Comparison of ENCODE assay signal across 14 cellular contexts in genomic region chr5:42494414-42494813, GRCh38.
DNase-seq lines count a peak whose midpoint lies in the region; ATAC-seq and TF ChIP-seq lines count a peak whose summit lies in the region.
"Had no signal": no experiment of that assay in that cellular context is flagged by ENCODE, and none has a peak within 500 bp of the region (broad histone marks: within the 10 kb centered on the region; RNA-seq: fewer than 3 reads in every experiment).

No MANE protein-coding gene starts in this region.

- no peak overlapping the region for H3K56ac ChIP-seq in IMR-90 (ENCODE audit: extremely low read depth, insufficient read depth, low read length)

- H3K18ac ChIP-seq in IMR-90 (ENCODE audit: low read depth, low read length) = no peak overlapping the region
- H3K18ac ChIP-seq in trophoblast cell (ENCODE audit: low read length) = no peak overlapping the region

- H3K79me2 ChIP-seq in mammary epithelial cell (ENCODE audit: insufficient read depth, low read length) (no peaks in the 10 kb centered on the region), trophoblast cell (ENCODE audit: control insufficient read depth, insufficient read depth, low read length, poor library complexity) (no peaks in the 10 kb centered on the region), GM23248 (ENCODE audit: insufficient read depth) (no peaks in the 10 kb centered on the region)

- H3K4ac ChIP-seq in IMR-90 (ENCODE audit: low read depth, low read length) (no peak overlapping the region), trophoblast cell (ENCODE audit: low read depth, low read length) (no peak overlapping the region)

- no peak overlapping the region for H2BK20ac ChIP-seq in IMR-90 (ENCODE audit: low read depth, low read length)

- H3K9me3 ChIP-seq in IMR-90 (ENCODE audit: control insufficient read depth, insufficient read depth, low read length) (no peaks in the 10 kb centered on the region), mammary epithelial cell (replicated peaks; ENCODE audit: insufficient read depth, low read length) (no peaks in the 10 kb centered on the region), trophoblast cell (ENCODE audit: insufficient read depth, low read depth, low read length) (no peaks in the 10 kb centered on the region), GM23248 (ENCODE audit: low read depth) (no peaks in the 10 kb centered on the region)
- H3K9me3 ChIP-seq in CD4-positive, alpha-beta T cell (ENCODE audit: control insufficient read depth, low read length) = no peaks in the 10 kb centered on the region

- no peaks in the 10 kb centered on the region for H3F3A ChIP-seq in GM23248 (ENCODE audit: insufficient read depth)

- in situ Hi-C loops in IMR-90 (cut with MboI; ENCODE audit: low sequenced_read_pairs) (no loop called here), mammary epithelial cell (cut with MboI; ENCODE audit: low sequenced_read_pairs in 2 of 2) (no loop called here), GM23248 (cut with MboI) (no loop called here)

- H3K9ac ChIP-seq in IMR-90 (ENCODE audit: low read depth, low read length) (no peak overlapping the region), mammary epithelial cell (ENCODE audit: insufficient read depth, low read length) (no peak overlapping the region), trophoblast cell (ENCODE audit: low read length) (no peak overlapping the region), GM23248 (no peak overlapping the region)

- no peaks in the 10 kb centered on the region for H3K9me2 ChIP-seq in GM23248 (ENCODE audit: insufficient read depth)

- no peak overlapping the region for H4K8ac ChIP-seq in IMR-90 (ENCODE audit: low read depth in 2 of 2, low read length in 2 of 2)
- no peak overlapping the region for H4K8ac ChIP-seq in trophoblast cell (ENCODE audit: low read depth, low read length)

- H2BK120ac ChIP-seq in IMR-90 (ENCODE audit: low read depth, low read length) (no peak overlapping the region), trophoblast cell (ENCODE audit: insufficient read depth, low read length, poor library complexity) (no peak overlapping the region)

- H2AFZ ChIP-seq in IMR-90 (replicated peaks; ENCODE audit: low read length, poor library complexity) = no peak overlapping the region
- no peak overlapping the region for H2AFZ ChIP-seq in mammary epithelial cell (ENCODE audit: low read depth, low read length)
- H2AFZ ChIP-seq in trophoblast cell (ENCODE audit: insufficient read depth, low read length, poor library complexity) = no peak overlapping the region
- no peak overlapping the region for H2AFZ ChIP-seq in GM23248

- no peak overlapping the region for H4K5ac ChIP-seq in IMR-90 (ENCODE audit: low read depth, low read length)

- H3K23ac ChIP-seq in IMR-90 (ENCODE audit: low read depth, low read length) (no peak overlapping the region), trophoblast cell (ENCODE audit: low read length) (no peak overlapping the region)

- H3K4me2 ChIP-seq in IMR-90 (ENCODE audit: low read depth, low read length) (no peak overlapping the region), mammary epithelial cell (ENCODE audit: insufficient read depth, low read depth, low read length) (no peak overlapping the region), trophoblast cell (ENCODE audit: low read length) (no peak overlapping the region), GM23248 (ENCODE audit: unreplicated experiment) (no peak overlapping the region)

- TF ChIP-seq RAD21 in IMR-90 (IDR thresholded peaks at IDR 0.05; ENCODE audit: low read length) = no peak

- H3K27me3 ChIP-seq in IMR-90 (ENCODE audit: control insufficient read depth, insufficient read depth, low read length) (no peaks in the 10 kb centered on the region), mammary epithelial cell (ENCODE audit: insufficient read depth, low read length) (no peaks in the 10 kb centered on the region), foreskin keratinocyte (no peaks in the 10 kb centered on the region), trophoblast cell (ENCODE audit: insufficient read depth, low read length) (no peaks in the 10 kb centered on the region), GM23248 (replicated peaks; ENCODE audit: insufficient read depth) (no peaks in the 10 kb centered on the region)
- H3K27me3 ChIP-seq in CD4-positive, alpha-beta T cell (ENCODE audit: control insufficient read depth, insufficient read depth, low read length) = no peaks in the 10 kb centered on the region

- H3K79me1 ChIP-seq in IMR-90 (ENCODE audit: low read depth in 1 of 2, low read length in 2 of 2) (no peaks in the 10 kb centered on the region), trophoblast cell (ENCODE audit: low read length) (no peaks in the 10 kb centered on the region)

- dilution Hi-C loops in IMR-90 (cut with HindIII; ENCODE audit: low sequenced_read_pairs, unreplicated experiment) (no loop called here), mammary epithelial cell (cut with HindIII; ENCODE audit: low sequenced_read_pairs) (no loop called here)

- CTCF ChIA-PET in IMR-90 (lab: Yijun Ruan, JAX) (no interaction called here), mammary epithelial cell (lab: Charles Lee; ENCODE audit: low non-redundant PET) (no interaction called here)
- CTCF ChIA-PET in activated CD8-positive, alpha-beta T cell treated with anti-CD3 and anti-CD28 coated beads for 36 hours (lab: Charles Lee) = interaction anchor here (0.6 to 1.2 kb wide), 2 partner anchors 11 to 394 kb away, joined by 3 read pairs; no protein-coding TSS in a partner anchor
- CTCF ChIA-PET in CD4-positive, alpha-beta T cell (lab: Charles Lee) = no interaction called here

- H2AK9ac ChIP-seq in IMR-90 (replicated peaks; ENCODE audit: low read depth, low read length, poor library complexity) = no peak overlapping the region

- no peak for ATAC-seq in IMR-90 (ENCODE audit: low read depth)
- ATAC-seq in foreskin keratinocyte = peak; percentile 85
- ATAC-seq in activated CD8-positive, alpha-beta T cell treated with anti-CD3 and anti-CD28 coated beads for 36 hours = no peak
- no peak for ATAC-seq in CD4-positive, alpha-beta T cell (ENCODE audit: poor library complexity)
- no peak for ATAC-seq in HG03354 (IDR thresholded peaks at IDR 0.05; ENCODE audit: poor library complexity, severe bottlenecking, unreplicated experiment)

- H3K14ac ChIP-seq in IMR-90 (replicated peaks; ENCODE audit: low read depth, low read length) (no peak overlapping the region), trophoblast cell (ENCODE audit: low read length) (no peak overlapping the region)

- no peaks in the 10 kb centered on the region for H3K27me3 Mint-ChIP-seq in activated CD8-positive, alpha-beta T cell treated with anti-CD3 and anti-CD28 coated beads for 36 hours
- H3K27me3 Mint-ChIP-seq in CD4-positive, alpha-beta T cell = no peaks in the 10 kb centered on the region

- H2BK5ac ChIP-seq in IMR-90 (ENCODE audit: low read depth, low read length, poor library complexity, severe bottlenecking) = no peak overlapping the region
- H2BK5ac ChIP-seq in trophoblast cell (ENCODE audit: low read depth, low read length, poor library complexity) = no peak overlapping the region

- no peaks in the 10 kb centered on the region for H3K36me3 Mint-ChIP-seq in activated CD8-positive, alpha-beta T cell treated with anti-CD3 and anti-CD28 coated beads for 36 hours (ENCODE audit: low read depth)
- H3K36me3 Mint-ChIP-seq in CD4-positive, alpha-beta T cell (ENCODE audit: low read depth) = no peaks in the 10 kb centered on the region

- no peak overlapping the region for H2BK15ac ChIP-seq in IMR-90 (ENCODE audit: low read depth, low read length)

- H3K27ac Mint-ChIP-seq in activated CD8-positive, alpha-beta T cell treated with anti-CD3 and anti-CD28 coated beads for 36 hours = no peak overlapping the region
- no peak overlapping the region for H3K27ac Mint-ChIP-seq in CD4-positive, alpha-beta T cell

- no TSS peak for BruUV-seq in IMR-90 (replicated peaks; lab: Mats Ljungman, UMichigan)
- no TSS peak for BruUV-seq in mammary epithelial cell (replicated peaks; lab: Mats Ljungman, UMichigan)

- H3K4me3 ChIP-seq in IMR-90 (ENCODE audit: insufficient read depth, low read depth, low read length) = no peak overlapping the region
- no peak overlapping the region for H3K4me3 ChIP-seq in mammary epithelial cell (replicated peaks in 1 of 3; ENCODE audit: insufficient read depth in 1 of 3, low read depth in 2 of 3, low read length in 3 of 3)
- no peak overlapping the region for H3K4me3 ChIP-seq in trophoblast cell (ENCODE audit: low read depth, low read length)
- no peak overlapping the region for H3K4me3 ChIP-seq in GM23248

- no peak overlapping the region for H4K12ac ChIP-seq in trophoblast cell (ENCODE audit: low read depth, low read length)

- POLR2A ChIA-PET in IMR-90 (lab: Charles Lee; ENCODE audit: unreplicated experiment) = no interaction called here
- POLR2A ChIA-PET in activated CD8-positive, alpha-beta T cell treated with anti-CD3 and anti-CD28 coated beads for 36 hours (lab: Charles Lee) = no interaction called here
- POLR2A ChIA-PET in CD4-positive, alpha-beta T cell (lab: Charles Lee) = no interaction called here

- DNase-seq in IMR-90 (peak; percentile 1), mammary epithelial cell (peak; percentile 29), foreskin keratinocyte (peak; percentile 54 to 76), trophoblast cell (peak; percentile 31 to 67), GM23248 (no peak)
- no peak for DNase-seq in activated CD8-positive, alpha-beta T cell treated with anti-CD3 and anti-CD28 coated beads for 36 hours
- no peak for DNase-seq in CD4-positive, alpha-beta T cell
- DNase-seq: C1 segment of cervical spinal cord, HCEC 1CT, NCI-H1436, NCI-H2081 treated with DMSO at 0.1 percent for 48 hours, NCI-H526, RPMI8226 had no signal

- no peaks in the 10 kb centered on the region for H3K9me1 ChIP-seq in IMR-90 (ENCODE audit: insufficient read depth, low read length)

- H4K20me1 ChIP-seq in IMR-90 (ENCODE audit: insufficient read depth, low read length) (no peaks in the 10 kb centered on the region), mammary epithelial cell (ENCODE audit: insufficient read depth, low read length) (no peaks in the 10 kb centered on the region), GM23248 (ENCODE audit: insufficient read depth) (no peaks in the 10 kb centered on the region)

- no peak for TF ChIP-seq CTCF in IMR-90 (conservative IDR thresholded peaks at IDR 0.05; ENCODE audit: low read depth, low read length)
- no peak for TF ChIP-seq CTCF in mammary epithelial cell (conservative IDR thresholded peaks at IDR 0.05 in 1 of 2, IDR thresholded peaks at IDR 0.05 in 1 of 2; ENCODE audit: extremely low read depth in 1 of 2, insufficient read depth in 1 of 2, low read depth in 1 of 2, low read length in 2 of 2)
- no peak for TF ChIP-seq CTCF in foreskin keratinocyte (conservative IDR thresholded peaks at IDR 0.05)
- TF ChIP-seq CTCF in activated CD8-positive, alpha-beta T cell treated with anti-CD3 and anti-CD28 coated beads for 36 hours (IDR thresholded peaks at IDR 0.05) = no peak
- no peak for TF ChIP-seq CTCF in CD4-positive, alpha-beta T cell (IDR thresholded peaks at IDR 0.05)

- H3K36me3 ChIP-seq in IMR-90 (ENCODE audit: control insufficient read depth, insufficient read depth, low read length) (no peaks in the 10 kb centered on the region), mammary epithelial cell (ENCODE audit: insufficient read depth, low read length) (no peaks in the 10 kb centered on the region), trophoblast cell (ENCODE audit: control insufficient read depth in 1 of 2, insufficient read depth in 2 of 2, low read length in 2 of 2) (no peaks in the 10 kb centered on the region), GM23248 (ENCODE audit: low read depth) (no peaks in the 10 kb centered on the region)

- H2AK5ac ChIP-seq in IMR-90 (ENCODE audit: low read depth, low read length) (no peak overlapping the region), trophoblast cell (ENCODE audit: low read length) (no peak overlapping the region)

- no CpG with 5 or more reads among the region's 4 CpGs for WGBS in IMR-90 (ENCODE audit: extremely low coverage in 2 of 2, insufficient read length in 1 of 2), 2 experiments
- WGBS in mammary epithelial cell (ENCODE audit: low coverage, missing lambda C conversion rate) = 60% methylated on average over 4 of the region's 4 CpGs
- no CpG with 5 or more reads among the region's 4 CpGs for WGBS in trophoblast cell (ENCODE audit: extremely low coverage, insufficient coverage, insufficient read length)
- WGBS in GM23248 (ENCODE audit: low coverage in 1 of 2, low lambda C conversion rate in 2 of 2, missing lambda C conversion rate in 2 of 2), 2 experiments = 74 to 79% methylated on average over 4 of the region's 4 CpGs

- H3K9me3 Mint-ChIP-seq in activated CD8-positive, alpha-beta T cell treated with anti-CD3 and anti-CD28 coated beads for 36 hours = no peaks in the 10 kb centered on the region
- H3K9me3 Mint-ChIP-seq in CD4-positive, alpha-beta T cell = no peaks in the 10 kb centered on the region

- no peaks in the 10 kb centered on the region for H3K4me1 Mint-ChIP-seq in activated CD8-positive, alpha-beta T cell treated with anti-CD3 and anti-CD28 coated beads for 36 hours (ENCODE audit: low read depth)
- no peaks in the 10 kb centered on the region for H3K4me1 Mint-ChIP-seq in CD4-positive, alpha-beta T cell (ENCODE audit: low read depth)

- no peak overlapping the region for H3K27ac ChIP-seq in IMR-90 (ENCODE audit: insufficient read depth, low read length)
- no peak overlapping the region for H3K27ac ChIP-seq in mammary epithelial cell (ENCODE audit: insufficient read depth, low read depth, low read length)
- H3K27ac ChIP-seq in foreskin keratinocyte = no peak overlapping the region
- no peak overlapping the region for H3K27ac ChIP-seq in trophoblast cell (ENCODE audit: low read depth, low read length)
- no peak overlapping the region for H3K27ac ChIP-seq in CD4-positive, alpha-beta T cell (ENCODE audit: low read depth, low read length)
- no peak overlapping the region for H3K27ac ChIP-seq in GM23248

- no peak for TF ChIP-seq POLR2A in IMR-90 (IDR thresholded peaks at IDR 0.05; ENCODE audit: low read depth, low read length)

- H3K4me1 ChIP-seq in IMR-90 (ENCODE audit: control insufficient read depth, insufficient read depth, low read length) (no peaks in the 10 kb centered on the region), mammary epithelial cell (ENCODE audit: insufficient read depth, low read length) (peaks cover 10% of the 10 kb centered on the region), foreskin keratinocyte (peaks cover 16% of the 10 kb centered on the region), trophoblast cell (ENCODE audit: control insufficient read depth in 1 of 2, insufficient read depth in 2 of 2, low read length in 2 of 2) (peaks cover 0 to 3% of the 10 kb centered on the region in 2 experiments), GM23248 (ENCODE audit: insufficient read depth) (no peaks in the 10 kb centered on the region)

- H4K91ac ChIP-seq in IMR-90 (ENCODE audit: insufficient read depth, low read depth, low read length) (no peak overlapping the region), trophoblast cell (ENCODE audit: low read depth, low read length) (no peak overlapping the region)

- H3K4me3 Mint-ChIP-seq in activated CD8-positive, alpha-beta T cell treated with anti-CD3 and anti-CD28 coated beads for 36 hours = no peak overlapping the region
- no peak overlapping the region for H3K4me3 Mint-ChIP-seq in CD4-positive, alpha-beta T cell

- H2BK12ac ChIP-seq in trophoblast cell (ENCODE audit: low read length) = no peak overlapping the region

- intact Hi-C loops in IMR-90 (cut with micrococcal nuclease) (no loop called here), mammary epithelial cell (cut with micrococcal nuclease) (no loop called here)
- intact Hi-C loops in activated CD8-positive, alpha-beta T cell treated with anti-CD3 and anti-CD28 coated beads for 36 hours (cut with micrococcal nuclease) = no loop called here
- intact Hi-C loops in CD4-positive, alpha-beta T cell (cut with DNase I, micrococcal nuclease) = no loop called here

Comparison
In these comparisons a context has a peak if more than half of its experiments do, and no peak if none do; other contexts are left out.
1. DNase-seq: peak in IMR-90 (single experiment), mammary epithelial cell (single experiment), foreskin keratinocyte (2 of 2) and trophoblast cell (2 of 2); none in activated CD8-positive, alpha-beta T cell treated with anti-CD3 and anti-CD28 coated beads for 36 hours (single experiment), CD4-positive, alpha-beta T cell (0 of 10) and GM23248 (single experiment).